8 cellular contexts compared by ENCODE assay signal in the genomic region with DNA sequence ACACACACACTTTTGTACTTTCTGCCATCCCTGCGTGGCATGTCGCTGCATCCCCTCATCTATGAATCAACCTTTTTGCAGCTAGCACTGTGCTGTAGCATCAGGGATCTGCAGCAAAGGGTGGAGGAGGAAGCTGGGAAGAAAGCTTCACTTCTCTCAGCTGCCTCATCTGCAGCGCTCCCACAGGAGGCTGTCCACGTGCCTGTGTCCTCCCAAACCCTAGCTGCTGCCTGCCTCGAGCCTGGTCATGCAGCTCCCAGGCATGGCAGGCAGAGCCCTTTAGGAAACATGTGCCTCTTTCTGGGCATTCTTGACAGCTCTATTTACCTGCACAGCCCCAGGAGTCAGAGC.
DNase-seq lines count a peak whose midpoint lies in the region; ATAC-seq and TF ChIP-seq lines count a peak whose summit lies in the region.

No MANE protein-coding gene starts in this region.

- H3K4me3 ChIP-seq in skeletal muscle tissue (ENCODE audit: low read length in 3 of 3), result peak overlapping the region; percentile 28 to 69 (median 60)

- peaks cover 0 to 4% of the 10 kb centered on the region in 2 donors for H3K9me3 Mint-ChIP-seq in activated naive CD4-positive, alpha-beta T cell treated with anti-CD3 and anti-CD28 coated beads, Interleukin-2, amount 50 U/mL, for 72 hours

- no peaks in the 10 kb centered on the region for H3K36me3 ChIP-seq in skeletal muscle tissue (ENCODE audit: control insufficient read depth in 3 of 3, insufficient read depth in 3 of 3, low read length in 3 of 3)

- H3K27me3 ChIP-seq in skeletal muscle tissue (ENCODE audit: control insufficient read depth in 3 of 3, insufficient read depth in 3 of 3, low read length in 3 of 3), result no peaks in the 10 kb centered on the region

- H3K9me3 ChIP-seq in skeletal muscle tissue (ENCODE audit: control insufficient read depth in 3 of 3, low read length in 3 of 3), result no peaks in the 10 kb centered on the region

- DNase-seq in HT1080 (ENCODE audit: low read depth), result peak; percentile 58
- DNase-seq in activated naive CD4-positive, alpha-beta T cell treated with anti-CD3 and anti-CD28 coated beads, Interleukin-2, amount 50 U/mL, for 72 hours (ENCODE audit: low spot score in 2 of 2), result no peak
- DNase-seq in left ventricle myocardium superior, result peak; percentile 81
- DNase-seq in iPS-NIHi7 (ENCODE audit: extremely low spot score), result no peak
- no peak for DNase-seq in activated T-cell treated with anti-CD3 and anti-CD28 coated beads, Interleukin-2, amount 50 U/mL, for 1 hour
- DNase-seq in GM10266 (ENCODE audit: extremely low spot score), result no peak

- H3K36me3 Mint-ChIP-seq in activated naive CD4-positive, alpha-beta T cell treated with anti-CD3 and anti-CD28 coated beads, Interleukin-2, amount 50 U/mL, for 72 hours, result peaks cover 0 to 5% of the 10 kb centered on the region in 2 donors

- H3K9ac ChIP-seq in skeletal muscle tissue (ENCODE audit: low read depth in 1 of 3, low read length in 3 of 3), result peak overlapping the region; percentile 27 to 68 (median 63)

- H3K4me1 ChIP-seq in skeletal muscle tissue (ENCODE audit: control insufficient read depth in 3 of 3, insufficient read depth in 3 of 3, low read length in 3 of 3), result peaks cover 38 to 46% (median 43%) of the 10 kb centered on the region in 3 donors

- H3K27ac Mint-ChIP-seq in activated naive CD4-positive, alpha-beta T cell treated with anti-CD3 and anti-CD28 coated beads, Interleukin-2, amount 50 U/mL, for 72 hours, result peak overlapping the region; percentile 58 to 90

- no peak for ATAC-seq in activated naive CD4-positive, alpha-beta T cell treated with anti-CD3 and anti-CD28 coated beads, Interleukin-2, amount 50 U/mL, for 72 hours
- ATAC-seq in left ventricle myocardium superior, result peak; percentile 79
- ATAC-seq in HG03039 (IDR thresholded peaks at IDR 0.05; ENCODE audit: unreplicated experiment), result no peak

- intact Hi-C loops in left ventricle myocardium superior (cut with micrococcal nuclease), result loop anchor here (5.0 kb wide), 1 partner anchor 60 kb away; no protein-coding TSS in a partner anchor

- H3K27ac ChIP-seq in skeletal muscle tissue (ENCODE audit: low read depth, low read length), result peak overlapping the region; percentile 81

- TF ChIP-seq CTCF in GM10266 (IDR thresholded peaks at IDR 0.05; ENCODE audit: control insufficient read depth, insufficient read depth, low read depth, missing control alignments), result no peak

Comparison
In these comparisons a context has a peak if more than half of its experiments do, and no peak if none do; other contexts are left out.
1. DNase-seq: peak in HT1080 (single experiment) and left ventricle myocardium superior (single experiment); none in activated naive CD4-positive, alpha-beta T cell treated with anti-CD3 and anti-CD28 coated beads, Interleukin-2, amount 50 U/mL, for 72 hours (0 of 2), iPS-NIHi7 (single experiment), activated T-cell treated with anti-CD3 and anti-CD28 coated beads, Interleukin-2, amount 50 U/mL, for 1 hour (single experiment) and GM10266 (single experiment).